In genomic region chr11:11978792-11979486, GRCh38 we compare ENCODE assay signal across 10 cellular contexts. TPM values are rescaled to one million over a fixed set of nuclear protein-coding genes. Genes with fewer than 3 reads are reported as not detected.
DNase-seq lines count a peak whose midpoint lies in the region; ATAC-seq and TF ChIP-seq lines count a peak whose summit lies in the region.
"Had no signal": no experiment of that assay in that cellular context is flagged by ENCODE, and none has a peak within 500 bp of the region (broad histone marks: within the 10 kb centered on the region; RNA-seq: fewer than 3 reads in every experiment).

No MANE protein-coding gene starts in this region.

- H3K9me3 ChIP-seq in Caco-2 (no peaks in the 10 kb centered on the region), parathyroid adenoma (ENCODE audit: control insufficient read depth, low read length) (no peaks in the 10 kb centered on the region)

- peak overlapping the region; percentile 69 for H3K27ac Mint-ChIP-seq in Caco-2 (ENCODE audit: unreplicated experiment)
- H3K27ac Mint-ChIP-seq: dendritic cell treated with granulocyte-macrophage colony-stimulating factor and Interleukin-4, amounts not matched to agents 40 ng/mL and 50 ng/mL, for 4 days had no signal

- H3K4me3 Mint-ChIP-seq in Caco-2 (ENCODE audit: unreplicated experiment), result no peak overlapping the region
- H3K4me3 Mint-ChIP-seq: dendritic cell treated with granulocyte-macrophage colony-stimulating factor and Interleukin-4, amounts not matched to agents 40 ng/mL and 50 ng/mL, for 4 days had no signal

- peak overlapping the region; percentile 95 for H3K27ac ChIP-seq in parathyroid adenoma

- BruUV-seq in Caco-2 (replicated peaks; lab: Mats Ljungman, UMichigan), result no TSS peak

- no peak for ATAC-seq in HG03196 (IDR thresholded peaks at IDR 0.05; ENCODE audit: unreplicated experiment)

- H3K4me3 ChIP-seq in Caco-2 (ENCODE audit: low read depth, low read length) (no peak overlapping the region), fibroblast of pulmonary artery (replicated peaks; ENCODE audit: low read depth, low read length) (no peak overlapping the region), parathyroid adenoma (ENCODE audit: low read depth, low read length) (no peak overlapping the region)

- H3K36me3 Mint-ChIP-seq in Caco-2 (ENCODE audit: insufficient read depth, unreplicated experiment), result peaks cover 45% of the 10 kb centered on the region

- no peak overlapping the region for H3K4me2 ChIP-seq in parathyroid adenoma (ENCODE audit: low read length)

- no peaks in the 10 kb centered on the region for H3K27me3 ChIP-seq in Caco-2 (replicated peaks; ENCODE audit: control insufficient read depth, insufficient read depth, low read length)
- no peaks in the 10 kb centered on the region for H3K27me3 ChIP-seq in parathyroid adenoma (ENCODE audit: control insufficient read depth, insufficient read depth, low read length)

- H3K36me3 ChIP-seq in Caco-2 (ENCODE audit: control insufficient read depth, insufficient read depth, low read length) (peaks cover 3% of the 10 kb centered on the region; the same call in 1 of the 2 replicates), parathyroid adenoma (ENCODE audit: control insufficient read depth, insufficient read depth, low read length) (no peaks in the 10 kb centered on the region)

- DNase-seq in Caco-2, result no peak
- peak; percentile 87 for DNase-seq in RPMI7951 (ENCODE audit: low read depth)
- DNase-seq in fibroblast of pulmonary artery (ENCODE audit: low read depth), result peak; percentile 95
- DNase-seq in stimulated activated CD4-positive, alpha-beta T cell treated with anti-CD3 and anti-CD28 coated beads, Interleukin-4, amount 100 ng/mL, for 24 hours, result no peak
- no peak for DNase-seq in SKM-1 treated with dmso at 0.1 percent for 144 hours (lab: John Stamatoyannopoulos, UW; ENCODE audit: unreplicated experiment)
- no peak for DNase-seq in SKM-1 (lab: John Stamatoyannopoulos, UW; ENCODE audit: unreplicated experiment)
- DNase-seq: DMS79 treated with DMSO at 0.1 percent for 48 hours had no signal

- intact Hi-C loops in Caco-2 (cut with micrococcal nuclease; ENCODE audit: unreplicated experiment), result no loop called here

- H3K4me1 Mint-ChIP-seq in Caco-2 (ENCODE audit: low read depth, unreplicated experiment), result peaks cover 54% of the 10 kb centered on the region

- H3K9ac ChIP-seq in parathyroid adenoma, result no peak overlapping the region

- CTCF ChIA-PET in Caco-2 (lab: Charles Lee), result no interaction called here

- H3K79me2 ChIP-seq in parathyroid adenoma, result no peaks in the 10 kb centered on the region

- H3K9me3 Mint-ChIP-seq in Caco-2 (ENCODE audit: unreplicated experiment), result peaks cover 6% of the 10 kb centered on the region

- H2AFZ ChIP-seq in parathyroid adenoma, result peak overlapping the region; percentile 74

- H3K4me1 ChIP-seq in Caco-2 (peaks cover 23% of the 10 kb centered on the region), parathyroid adenoma (peaks cover 21% of the 10 kb centered on the region)

- TF ChIP-seq CTCF in Caco-2 (IDR thresholded peaks at IDR 0.05; ENCODE audit: insufficient read depth in 1 of 2, low read depth in 1 of 2, low read length in 1 of 2, severe bottlenecking in 1 of 2, unreplicated experiment in 1 of 2) (no peak), fibroblast of pulmonary artery (IDR thresholded peaks at IDR 0.05; ENCODE audit: low read length, missing control alignments) (no peak), parathyroid adenoma (IDR thresholded peaks at IDR 0.05) (no peak)

- H3K27me3 Mint-ChIP-seq in Caco-2 (ENCODE audit: insufficient read depth, unreplicated experiment), result no peaks in the 10 kb centered on the region

- POLR2A ChIA-PET in Caco-2 (lab: Charles Lee), result no interaction called here

RNA-seq across cellular contexts. Expression of gene DKK3, which starts 29.5 kb away (rescaled TPM):
- 156 and 165 TPM in 2 replicates for total RNA-seq in Caco-2 (2022)
- total RNA-seq in RPMI7951 (2014; rRNA removed; shearing (Covaris generic)), result 271 and 303 TPM in 2 replicates

Comparison
In these comparisons a context has a peak if more than half of its experiments do, and no peak if none do; other contexts are left out.
1. DNase-seq: peak in RPMI7951 (single experiment) and fibroblast of pulmonary artery (single experiment); none in Caco-2 (0 of 2), stimulated activated CD4-positive, alpha-beta T cell treated with anti-CD3 and anti-CD28 coated beads, Interleukin-4, amount 100 ng/mL, for 24 hours (single experiment), SKM-1 treated with dmso at 0.1 percent for 144 hours (single experiment) and SKM-1 (single experiment).